Comparison of ENCODE assay signal across 1 cellular context in genomic region chr5:128674837-128675446, GRCh38.
TF ChIP-seq lines count a peak whose summit lies in the region.

No MANE protein-coding gene starts in this region.

TF ChIP-seq in H1, 55 proteins besides CTCF, POLR2A, EP300 and RAD21 (continued from another document):
- TF ChIP-seq SIN3A (conservative IDR thresholded peaks at IDR 0.05 in 1 of 2, IDR thresholded peaks at IDR 0.05 in 1 of 2; ENCODE audit: low read depth in 1 of 2, low read length in 2 of 2), result no peak
- no peak for TF ChIP-seq MAX (IDR thresholded peaks at IDR 0.05)
- TF ChIP-seq PHF8 (conservative IDR thresholded peaks at IDR 0.05; ENCODE audit: low read depth, low read length), result no peak
- no peak for TF ChIP-seq JUN (IDR thresholded peaks at IDR 0.05; ENCODE audit: low read depth, low read length)
- no peak for TF ChIP-seq USF2 (IDR thresholded peaks at IDR 0.05; ENCODE audit: low read length)
- no peak for TF ChIP-seq CREB1 (IDR thresholded peaks at IDR 0.05)
- TF ChIP-seq BCL11A (IDR thresholded peaks at IDR 0.05; ENCODE audit: low read depth in 2 of 2, low read length in 2 of 2), result no peak
- TF ChIP-seq SUZ12 (IDR thresholded peaks at IDR 0.05; ENCODE audit: low read length), result no peak
- no peak for TF ChIP-seq SRF (IDR thresholded peaks at IDR 0.05; ENCODE audit: low read depth, low read length)
- no peak for TF ChIP-seq CHD1 (IDR thresholded peaks at IDR 0.05; ENCODE audit: low read depth, low read length)
- no peak for TF ChIP-seq KDM5A (IDR thresholded peaks at IDR 0.05; ENCODE audit: low read length)
